ENCODE assay signal across 8 cellular contexts in the genomic region with DNA sequence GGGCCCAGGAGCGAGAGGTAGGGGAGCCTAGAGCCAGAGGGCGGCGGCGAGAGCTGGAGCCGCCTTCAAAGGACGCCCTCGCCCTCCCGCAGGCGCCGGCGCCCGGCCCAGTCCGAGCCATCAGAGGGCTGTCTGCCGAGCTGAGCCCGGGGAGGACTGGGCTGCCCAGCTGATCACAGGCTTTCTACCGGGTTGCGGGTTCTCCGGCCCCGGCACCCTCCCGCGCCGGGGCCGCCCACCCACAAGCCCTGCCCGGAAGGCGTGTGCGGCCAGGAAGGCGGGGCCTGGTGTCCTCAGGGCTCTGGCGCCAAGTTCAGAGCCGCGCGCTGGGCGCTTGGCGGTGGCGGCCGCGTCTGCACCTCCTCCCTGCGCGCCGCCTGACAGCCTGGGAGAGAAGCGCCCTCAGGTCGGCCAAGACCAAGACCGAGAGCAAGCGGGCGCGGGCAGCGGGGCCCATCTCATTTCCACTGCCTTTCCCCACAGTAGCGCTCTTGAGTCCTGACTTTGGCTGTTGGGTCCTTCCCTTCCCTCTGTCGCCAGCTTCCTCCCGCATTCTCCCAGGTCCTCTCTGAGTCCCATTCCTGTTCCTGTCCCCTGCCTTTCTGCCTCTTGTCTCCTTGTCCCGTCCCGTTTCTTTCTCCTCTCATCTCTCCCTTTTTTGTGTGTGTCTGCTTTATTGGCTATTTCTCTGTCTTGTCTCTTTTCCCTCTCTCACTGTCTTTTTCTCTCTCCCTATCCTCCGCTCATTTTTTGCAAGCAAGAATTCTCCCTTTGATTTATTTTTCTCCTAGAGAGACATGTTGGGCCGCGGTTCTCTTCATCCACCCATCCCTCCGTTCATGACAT.
DNase-seq lines count a peak whose midpoint lies in the region; ATAC-seq and TF ChIP-seq lines count a peak whose summit lies in the region.

No MANE protein-coding gene starts in this region.

- H2AFZ ChIP-seq in DND-41 (ENCODE audit: low read depth, low read length) = peak overlapping the region; percentile 66
- no peak overlapping the region for H2AFZ ChIP-seq in SU-DHL-6 (ENCODE audit: low read depth, low read length, severe bottlenecking)

- no peaks in the 10 kb centered on the region for H3K36me3 ChIP-seq in DND-41 (ENCODE audit: insufficient read depth, low read length)
- no peaks in the 10 kb centered on the region for H3K36me3 ChIP-seq in HUES6 (ENCODE audit: control insufficient read depth, insufficient read depth, low read length)
- H3K36me3 ChIP-seq in SU-DHL-6 (ENCODE audit: low read length) = no peaks in the 10 kb centered on the region
- no peaks in the 10 kb centered on the region for H3K36me3 ChIP-seq in breast epithelium
- no peaks in the 10 kb centered on the region for H3K36me3 ChIP-seq in sigmoid colon

- TF ChIP-seq POLR2A in breast epithelium (IDR thresholded peaks at IDR 0.05) (no peak), sigmoid colon (IDR thresholded peaks at IDR 0.05) (no peak)

- H3K79me2 ChIP-seq in DND-41 (ENCODE audit: insufficient read depth, low read length) (no peaks in the 10 kb centered on the region), SU-DHL-6 (ENCODE audit: insufficient read depth, low read length) (no peaks in the 10 kb centered on the region)

- H3K9me3 ChIP-seq in DND-41 (ENCODE audit: insufficient read depth, low read length, severe bottlenecking) (no peaks in the 10 kb centered on the region), HUES6 (ENCODE audit: control insufficient read depth, insufficient read depth, low read depth, low read length) (no peaks in the 10 kb centered on the region), SU-DHL-6 (ENCODE audit: insufficient read depth, low read length) (no peaks in the 10 kb centered on the region), breast epithelium (no peaks in the 10 kb centered on the region), iPS-18c (ENCODE audit: control insufficient read depth, insufficient read depth, low read length) (no peaks in the 10 kb centered on the region), sigmoid colon (no peaks in the 10 kb centered on the region)

- H3K4me2 ChIP-seq in DND-41 (ENCODE audit: insufficient read depth, low read length) (peak overlapping the region; percentile 73), SU-DHL-6 (ENCODE audit: low read depth, low read length, poor library complexity, severe bottlenecking) (peak overlapping the region; percentile 37)

- intact Hi-C loops in breast epithelium (cut with DNase I; ENCODE audit: low total_unique reads) (no loop called here), sigmoid colon (cut with DNase I) (loop anchor here (5.0 kb wide), 1 partner anchor 176 kb away; no protein-coding TSS in a partner anchor)

- H3F3A ChIP-seq in SU-DHL-6 (ENCODE audit: insufficient read depth) = no peaks in the 10 kb centered on the region

- peak overlapping the region; percentile 12 for H3K27ac ChIP-seq in DND-41 (ENCODE audit: low read length)
- H3K27ac ChIP-seq in HUES6 (ENCODE audit: low read depth, low read length) = no peak overlapping the region
- no peak overlapping the region for H3K27ac ChIP-seq in SU-DHL-6 (ENCODE audit: low read depth, low read length)
- no peak overlapping the region for H3K27ac ChIP-seq in breast epithelium
- H3K27ac ChIP-seq in sigmoid colon = peak overlapping the region in 3 of 4 donors; percentile 47 to 63 (median 61)

- H3K4me3 ChIP-seq in DND-41 (ENCODE audit: low read depth in 1 of 2, low read length in 2 of 2) (peak overlapping the region; percentile 17 to 56; a peak in 3 of 4 replicates), HUES6 (ENCODE audit: low read depth, low read length) (peak overlapping the region; percentile 70), SU-DHL-6 (ENCODE audit: insufficient read depth, low read length, poor library complexity, severe bottlenecking) (peak overlapping the region; percentile 14), breast epithelium (peak overlapping the region; percentile 47 to 64 (median 51)), iPS-18c (ENCODE audit: insufficient read depth, low read depth, low read length) (peak overlapping the region; percentile 76), sigmoid colon (peak overlapping the region; percentile 49 to 62 (median 58))

- DNase-seq in DND-41 (peak; percentile 55), breast epithelium (ENCODE audit: low spot score in 2 of 2) (no peak), sigmoid colon (peak; percentile 78), GM19238 (ENCODE audit: insufficient read length, low spot score) (no peak)

- peak; percentile 93 for ATAC-seq in DND-41 (ENCODE audit: insufficient read depth, low read depth)
- peak; percentile 93 for ATAC-seq in GM21526 (IDR thresholded peaks at IDR 0.05; ENCODE audit: low FRiP score, unreplicated experiment)

- H3K9ac ChIP-seq in DND-41 (ENCODE audit: low read depth, low read length) (peak overlapping the region; percentile 46), HUES6 (ENCODE audit: low read length) (peak overlapping the region; percentile 41), SU-DHL-6 (ENCODE audit: low read length) (peak overlapping the region; percentile 19; the same call in 1 of the 2 replicates)

- WGBS in sigmoid colon, 2 donors = 2 to 4% methylated on average over 55 of the region's 55 CpGs

- TF ChIP-seq EP300 in sigmoid colon (IDR thresholded peaks at IDR 0.05) = no peak

- H3K27me3 ChIP-seq in DND-41 (ENCODE audit: insufficient read depth, low read length, poor library complexity) = peaks cover 19% of the 10 kb centered on the region
- H3K27me3 ChIP-seq in HUES6 (ENCODE audit: control insufficient read depth, insufficient read depth, low read length) = peaks cover 30% of the 10 kb centered on the region
- no peaks in the 10 kb centered on the region for H3K27me3 ChIP-seq in SU-DHL-6 (ENCODE audit: low read length)
- H3K27me3 ChIP-seq in breast epithelium = no peaks in the 10 kb centered on the region
- H3K27me3 ChIP-seq in sigmoid colon = no peaks in the 10 kb centered on the region

- TF ChIP-seq CTCF in DND-41 (IDR thresholded peaks at IDR 0.05; ENCODE audit: borderline replicate concordance, extremely low read depth, low read length, poor library complexity, severe bottlenecking) (no peak), SU-DHL-6 (IDR thresholded peaks at IDR 0.05; ENCODE audit: insufficient read depth, low read length, poor library complexity, severe bottlenecking) (no peak), breast epithelium (IDR thresholded peaks at IDR 0.05) (peak in 1 of 3 donors; percentile 9), sigmoid colon (IDR thresholded peaks at IDR 0.05) (peak in 1 of 4 experiments; percentile 7)

- no peaks in the 10 kb centered on the region for H3K9me2 ChIP-seq in SU-DHL-6 (replicated peaks; ENCODE audit: insufficient read depth, low read length)

- H4K20me1 ChIP-seq in DND-41 (ENCODE audit: insufficient read depth, low read length) = no peaks in the 10 kb centered on the region
- no peaks in the 10 kb centered on the region for H4K20me1 ChIP-seq in SU-DHL-6 (ENCODE audit: low read depth, low read length)

- H3K4me1 ChIP-seq in DND-41 (ENCODE audit: insufficient read depth, low read length) = peaks cover 17% of the 10 kb centered on the region
- H3K4me1 ChIP-seq in HUES6 (ENCODE audit: control insufficient read depth, insufficient read depth, low read length) = peaks cover 8% of the 10 kb centered on the region; the same call in 1 of the 2 replicates
- no peaks in the 10 kb centered on the region for H3K4me1 ChIP-seq in breast epithelium
- H3K4me1 ChIP-seq in sigmoid colon = peaks cover 0 to 9% (median 7%) of the 10 kb centered on the region in 4 donors

Comparison
In these comparisons a context has a peak if more than half of its experiments do, and no peak if none do; other contexts are left out.
1. DNase-seq: peak in DND-41 (single experiment) and sigmoid colon (single experiment); none in breast epithelium (0 of 2) and GM19238 (single experiment).
2. H3K27ac ChIP-seq: peak in DND-41 (single experiment) and sigmoid colon (3 of 4); none in HUES6 (single experiment), SU-DHL-6 (single experiment) and breast epithelium (0 of 2).
3. H3K4me3 ChIP-seq: peak in every context shown above with its lines; median percentile 76 in iPS-18c; 70 in HUES6; 58 in sigmoid colon; 51 in breast epithelium; 36 in DND-41; 14 in SU-DHL-6.
4. Peak in every context shown above with its lines, with median percentiles within 50 percentile points of each other: H3K9ac ChIP-seq.